1 cellular context compared by ENCODE assay signal in genomic region chr1:206891412-206891811, GRCh38.
TF ChIP-seq lines count a peak whose summit lies in the region.

No MANE protein-coding gene starts in this region.

TF ChIP-seq in A549, 52 proteins besides CTCF, POLR2A, EP300 and RAD21:
- 0 out of 2 replicates have a peak, but pooled peaks have one; percentile 44 for TF ChIP-seq TFCP2L1 (CRISPR knock-in tag; IDR thresholded peaks at IDR 0.05)
- no peak for TF ChIP-seq ZNF302 (CRISPR knock-in tag; IDR thresholded peaks at IDR 0.05)
